Comparison of ENCODE assay signal across 14 cellular contexts in genomic region chr5:170353011-170353890, GRCh38. TPM values are rescaled to one million over a fixed set of nuclear protein-coding genes. Genes with fewer than 3 reads are reported as not detected.
DNase-seq lines count a peak whose midpoint lies in the region; ATAC-seq and TF ChIP-seq lines count a peak whose summit lies in the region.
"Had no signal": no experiment of that assay in that cellular context is flagged by ENCODE, and none has a peak within 500 bp of the region (broad histone marks: within the 10 kb centered on the region; RNA-seq: fewer than 3 reads in every experiment).

No MANE protein-coding gene starts in this region.

- TF ChIP-seq CTCF in heart left ventricle (IDR thresholded peaks at IDR 0.05), result no peak

- peaks cover 0 to 50% (median 24%) of the 10 kb centered on the region in 12 donors for H3K4me1 ChIP-seq in heart left ventricle

- peaks cover 0 to 5% (median 4%) of the 10 kb centered on the region in 3 donors for H3K4me1 Mint-ChIP-seq in T-cell

- intact Hi-C loops in heart left ventricle (cut with DNase I), result loop anchor here in 2 of 10 donors (5.0 kb wide), 2 partner anchors 69 to 86 kb away; no protein-coding TSS in a partner anchor

- H3K27ac ChIP-seq in SK-N-MC (no peak overlapping the region), heart left ventricle (peak overlapping the region in 6 of 12 donors; percentile 14 to 56 (median 40))

- CTCF ChIA-PET in T-cell (lab: Charles Lee), result no interaction called here

- no peak for TF ChIP-seq POLR2A in heart left ventricle (IDR thresholded peaks at IDR 0.05)

- WGBS in heart left ventricle, 4 donors, result 23 to 31% (median 24%) methylated on average over 16 to 21 of the region's 21 CpGs

- DNase-seq in CMK (ENCODE audit: low read depth) (peak; percentile 82), SK-N-MC (ENCODE audit: low read depth, low spot score) (peak; percentile 26), heart left ventricle (peak in 3 of 5 donors; percentile 24 to 64 (median 40)), retina (peak; percentile 49), T-cell (no peak), T1000 (lab: John Stamatoyannopoulos, UW) (no peak), NCI-H226 (no peak)
- DNase-seq: activated CD4-positive, alpha-beta T cell treated with anti-CD3 and anti-CD28 coated beads, Interleukin-2, amount 10 ng/mL, durations not matched to agents 24 days and 14 days; CD4-positive, CD25-positive, alpha-beta regulatory T cell; cerebellar nuclear complex; MG63; NCI-H524 treated with DMSO at 0.1 percent for 48 hours; SHP77 treated with DMSO at 0.1 percent for 48 hours had no signal

- H3K9me3 ChIP-seq in SK-N-MC (ENCODE audit: low read depth, low read length) (no peaks in the 10 kb centered on the region), heart left ventricle (peaks cover 0 to 3% (median 0%) of the 10 kb centered on the region in 12 donors)

- peaks cover 0 to 23% (median 2%) of the 10 kb centered on the region in 9 donors for H3K27me3 ChIP-seq in heart left ventricle

- peaks cover 18 to 35% of the 10 kb centered on the region in 2 donors for H3K27me3 Mint-ChIP-seq in T-cell

- no peak overlapping the region for H3K4me3 Mint-ChIP-seq in T-cell
- H3K4me3 Mint-ChIP-seq: activated CD4-positive, alpha-beta T cell treated with anti-CD3 and anti-CD28 coated beads, Interleukin-2, amount 10 ng/mL, durations not matched to agents 24 days and 14 days; CD4-positive, CD25-positive, alpha-beta regulatory T cell had no signal

- ATAC-seq in heart left ventricle (peak in 3 of 4 donors; percentile 37 to 55 (median 46)), T-cell (replicated peaks in 1 of 4) (no peak), GM18861 (IDR thresholded peaks at IDR 0.05; ENCODE audit: unreplicated experiment) (no peak)

- H3K36me3 Mint-ChIP-seq in T-cell, result no peaks in the 10 kb centered on the region
- H3K36me3 Mint-ChIP-seq: CD4-positive, CD25-positive, alpha-beta regulatory T cell had no signal

- POLR2A ChIA-PET in T-cell (lab: Charles Lee), result no interaction called here

- H3K9ac ChIP-seq in SK-N-MC (ENCODE audit: insufficient read length), result no peak overlapping the region

- no peaks in the 10 kb centered on the region for H3K9me3 Mint-ChIP-seq in T-cell
- H3K9me3 Mint-ChIP-seq: activated CD4-positive, alpha-beta T cell treated with anti-CD3 and anti-CD28 coated beads, Interleukin-2, amount 10 ng/mL, durations not matched to agents 24 days and 14 days; CD4-positive, CD25-positive, alpha-beta regulatory T cell had no signal

- H3K4me3 ChIP-seq in SK-N-MC (no peak overlapping the region), heart left ventricle (peak overlapping the region in 9 of 12 donors; percentile 2 to 47 (median 21))
- H3K4me3 ChIP-seq: MG63 had no signal

- H3K27ac Mint-ChIP-seq in T-cell, result no peak overlapping the region
- H3K27ac Mint-ChIP-seq: activated CD4-positive, alpha-beta T cell treated with anti-CD3 and anti-CD28 coated beads, Interleukin-2, amount 10 ng/mL, durations not matched to agents 24 days and 14 days; CD4-positive, CD25-positive, alpha-beta regulatory T cell had no signal

- H3K36me3 ChIP-seq in SK-N-MC (ENCODE audit: insufficient read depth, low read length) (no peaks in the 10 kb centered on the region), heart left ventricle (no peaks in the 10 kb centered on the region)
- H3K36me3 ChIP-seq: MG63 had no signal

RNA-seq across cellular contexts. Expression of gene KCNMB1, which starts 35.9 kb away (rescaled TPM):
- total RNA-seq in heart left ventricle (1 to 10 TPM in 5 of 9 donors, under 1 TPM in 4; 0.25 to 3.7 (median 1.0) TPM), T-cell (not detected)
- 1 to 10 TPM; 1.2 TPM for polyA plus RNA-seq in heart left ventricle
- total RNA-seq: activated CD4-positive, alpha-beta T cell treated with anti-CD3 and anti-CD28 coated beads, Interleukin-2, amount 10 ng/mL, durations not matched to agents 24 days and 14 days had no signal

RNA-seq across cellular contexts. Expression of gene LCP2, which starts 55.7 kb away (rescaled TPM):
- 10 to 100 TPM in 2 of 9 donors, 1 to 10 TPM in 7; 2.8 to 73.7 (median 6.1) TPM for total RNA-seq in heart left ventricle
- 1 to 10 TPM; 2.2 to 3.1 TPM for polyA plus RNA-seq in heart left ventricle
- total RNA-seq in T-cell, result 100 to 1,000 TPM; 355 to 394 (median 374) TPM

Comparison
In these comparisons a context has a peak if more than half of its experiments do, and no peak if none do; other contexts are left out.
1. DNase-seq: peak in CMK (single experiment), SK-N-MC (single experiment), heart left ventricle (3 of 5) and retina (single experiment); none in T-cell (0 of 34), T1000 (single experiment) and NCI-H226 (single experiment).
2. ATAC-seq: peak in heart left ventricle (3 of 4); none in T-cell (0 of 4) and GM18861 (single experiment).
3. RNA of gene LCP2, which starts 55.7 kb away (total RNA-seq): 355 to 394 TPM in T-cell; 2.8 to 73.7 TPM in heart left ventricle; every median in the first group is over 4 times any median in the second.